ENCODE assay signal across 1 cellular context in the genomic region with DNA sequence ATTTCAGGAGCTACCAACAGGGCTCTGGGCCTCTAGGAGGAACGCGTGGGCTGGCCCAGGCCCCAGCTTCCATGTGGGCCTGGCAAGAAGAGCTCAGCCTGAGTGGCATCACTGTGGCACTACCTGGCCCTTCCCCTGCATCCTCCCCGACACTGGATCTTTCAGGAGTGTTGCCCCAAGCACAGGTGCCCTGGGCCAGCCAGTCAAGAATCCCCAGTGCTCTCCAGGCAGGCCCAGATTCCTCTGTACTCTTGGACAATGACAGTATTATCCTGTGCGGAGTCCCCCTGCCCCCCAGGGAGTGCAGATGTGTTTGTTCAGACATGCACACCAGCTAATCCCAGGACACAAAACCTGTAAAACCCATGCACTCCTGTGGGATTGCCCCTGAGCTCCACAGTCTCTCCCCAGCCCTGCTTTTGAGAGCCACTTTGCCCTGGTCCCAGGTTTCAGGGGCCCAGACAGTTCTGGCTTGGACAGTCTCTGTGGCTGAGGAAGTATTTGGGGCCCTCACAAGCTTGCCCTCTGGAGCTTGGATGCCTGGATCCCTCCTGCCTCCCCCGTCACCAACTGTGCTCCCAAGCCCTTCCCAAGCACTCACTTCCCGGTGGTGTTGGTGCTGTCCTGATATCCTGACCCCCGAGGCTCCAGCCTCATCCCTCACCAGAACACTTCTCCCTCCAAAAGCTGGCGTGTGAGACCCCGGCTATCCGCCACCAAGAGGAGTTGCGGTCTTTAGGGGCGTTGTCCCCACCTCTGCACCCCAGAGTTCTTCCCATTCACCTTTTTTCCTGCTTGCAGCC.
TF ChIP-seq lines count a peak whose summit lies in the region.

No MANE protein-coding gene starts in this region.

TF ChIP-seq in HepG2, 621 proteins besides CTCF, POLR2A, EP300 and RAD21 (continued from another document and continues in another):
- TF ChIP-seq, protein P1, sequence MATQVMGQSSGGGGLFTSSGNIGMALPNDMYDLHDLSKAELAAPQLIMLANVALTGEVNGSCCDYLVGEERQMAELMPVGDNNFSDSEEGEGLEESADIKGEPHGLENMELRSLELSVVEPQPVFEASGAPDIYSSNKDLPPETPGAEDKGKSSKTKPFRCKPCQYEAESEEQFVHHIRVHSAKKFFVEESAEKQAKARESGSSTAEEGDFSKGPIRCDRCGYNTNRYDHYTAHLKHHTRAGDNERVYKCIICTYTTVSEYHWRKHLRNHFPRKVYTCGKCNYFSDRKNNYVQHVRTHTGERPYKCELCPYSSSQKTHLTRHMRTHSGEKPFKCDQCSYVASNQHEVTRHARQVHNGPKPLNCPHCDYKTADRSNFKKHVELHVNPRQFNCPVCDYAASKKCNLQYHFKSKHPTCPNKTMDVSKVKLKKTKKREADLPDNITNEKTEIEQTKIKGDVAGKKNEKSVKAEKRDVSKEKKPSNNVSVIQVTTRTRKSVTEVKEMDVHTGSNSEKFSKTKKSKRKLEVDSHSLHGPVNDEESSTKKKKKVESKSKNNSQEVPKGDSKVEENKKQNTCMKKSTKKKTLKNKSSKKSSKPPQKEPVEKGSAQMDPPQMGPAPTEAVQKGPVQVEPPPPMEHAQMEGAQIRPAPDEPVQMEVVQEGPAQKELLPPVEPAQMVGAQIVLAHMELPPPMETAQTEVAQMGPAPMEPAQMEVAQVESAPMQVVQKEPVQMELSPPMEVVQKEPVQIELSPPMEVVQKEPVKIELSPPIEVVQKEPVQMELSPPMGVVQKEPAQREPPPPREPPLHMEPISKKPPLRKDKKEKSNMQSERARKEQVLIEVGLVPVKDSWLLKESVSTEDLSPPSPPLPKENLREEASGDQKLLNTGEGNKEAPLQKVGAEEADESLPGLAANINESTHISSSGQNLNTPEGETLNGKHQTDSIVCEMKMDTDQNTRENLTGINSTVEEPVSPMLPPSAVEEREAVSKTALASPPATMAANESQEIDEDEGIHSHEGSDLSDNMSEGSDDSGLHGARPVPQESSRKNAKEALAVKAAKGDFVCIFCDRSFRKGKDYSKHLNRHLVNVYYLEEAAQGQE (IDR thresholded peaks at IDR 0.05; ENCODE audit: borderline replicate concordance in 1 of 2, low read depth in 1 of 2, low read length in 2 of 2), result no peak
- TF ChIP-seq XRCC5 (optimal IDR thresholded peaks at IDR 0.05; ENCODE audit: low read length) (peak; percentile 17), CENPT (CRISPR knock-in tag; IDR thresholded peaks at IDR 0.05; ENCODE audit: low read depth) (no peak), ZNF382 (CRISPR knock-in tag; IDR thresholded peaks at IDR 0.05; ENCODE audit: borderline replicate concordance) (no peak), LCORL (IDR thresholded peaks at IDR 0.05) (no peak), LCORL (CRISPR knock-in tag; IDR thresholded peaks at IDR 0.05) (no peak), CENPX (CRISPR knock-in tag; IDR thresholded peaks at IDR 0.05) (no peak), KLF16 (CRISPR knock-in tag; IDR thresholded peaks at IDR 0.05) (no peak), PHF8 (CRISPR knock-in tag; IDR thresholded peaks at IDR 0.05) (no peak), HNRNPL (IDR thresholded peaks at IDR 0.05; ENCODE audit: low read depth, low read length) (0 out of 2 replicates have a peak, but pooled peaks have one; percentile 34), POLR2AphosphoS5 (IDR thresholded peaks at IDR 0.05; ENCODE audit: low read depth, low read length) (no peak)
- TF ChIP-seq, protein P2, sequence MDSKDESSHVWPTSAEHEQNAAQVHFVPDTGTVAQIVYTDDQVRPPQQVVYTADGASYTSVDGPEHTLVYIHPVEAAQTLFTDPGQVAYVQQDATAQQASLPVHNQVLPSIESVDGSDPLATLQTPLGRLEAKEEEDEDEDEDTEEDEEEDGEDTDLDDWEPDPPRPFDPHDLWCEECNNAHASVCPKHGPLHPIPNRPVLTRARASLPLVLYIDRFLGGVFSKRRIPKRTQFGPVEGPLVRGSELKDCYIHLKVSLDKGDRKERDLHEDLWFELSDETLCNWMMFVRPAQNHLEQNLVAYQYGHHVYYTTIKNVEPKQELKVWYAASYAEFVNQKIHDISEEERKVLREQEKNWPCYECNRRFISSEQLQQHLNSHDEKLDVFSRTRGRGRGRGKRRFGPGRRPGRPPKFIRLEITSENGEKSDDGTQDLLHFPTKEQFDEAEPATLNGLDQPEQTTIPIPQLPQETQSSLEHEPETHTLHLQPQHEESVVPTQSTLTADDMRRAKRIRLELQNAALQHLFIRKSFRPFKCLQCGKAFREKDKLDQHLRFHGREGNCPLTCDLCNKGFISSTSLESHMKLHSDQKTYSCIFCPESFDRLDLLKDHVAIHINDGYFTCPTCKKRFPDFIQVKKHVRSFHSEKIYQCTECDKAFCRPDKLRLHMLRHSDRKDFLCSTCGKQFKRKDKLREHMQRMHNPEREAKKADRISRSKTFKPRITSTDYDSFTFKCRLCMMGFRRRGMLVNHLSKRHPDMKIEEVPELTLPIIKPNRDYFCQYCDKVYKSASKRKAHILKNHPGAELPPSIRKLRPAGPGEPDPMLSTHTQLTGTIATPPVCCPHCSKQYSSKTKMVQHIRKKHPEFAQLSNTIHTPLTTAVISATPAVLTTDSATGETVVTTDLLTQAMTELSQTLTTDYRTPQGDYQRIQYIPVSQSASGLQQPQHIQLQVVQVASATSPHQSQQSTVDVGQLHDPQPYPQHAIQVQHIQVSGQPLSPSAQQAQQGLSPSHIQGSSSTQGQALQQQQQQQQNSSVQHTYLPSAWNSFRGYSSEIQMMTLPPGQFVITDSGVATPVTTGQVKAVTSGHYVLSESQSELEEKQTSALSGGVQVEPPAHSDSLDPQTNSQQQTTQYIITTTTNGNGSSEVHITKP (CRISPR knock-in tag; IDR thresholded peaks at IDR 0.05; ENCODE audit: low read depth), result no peak
- TF ChIP-seq, protein P3, sequence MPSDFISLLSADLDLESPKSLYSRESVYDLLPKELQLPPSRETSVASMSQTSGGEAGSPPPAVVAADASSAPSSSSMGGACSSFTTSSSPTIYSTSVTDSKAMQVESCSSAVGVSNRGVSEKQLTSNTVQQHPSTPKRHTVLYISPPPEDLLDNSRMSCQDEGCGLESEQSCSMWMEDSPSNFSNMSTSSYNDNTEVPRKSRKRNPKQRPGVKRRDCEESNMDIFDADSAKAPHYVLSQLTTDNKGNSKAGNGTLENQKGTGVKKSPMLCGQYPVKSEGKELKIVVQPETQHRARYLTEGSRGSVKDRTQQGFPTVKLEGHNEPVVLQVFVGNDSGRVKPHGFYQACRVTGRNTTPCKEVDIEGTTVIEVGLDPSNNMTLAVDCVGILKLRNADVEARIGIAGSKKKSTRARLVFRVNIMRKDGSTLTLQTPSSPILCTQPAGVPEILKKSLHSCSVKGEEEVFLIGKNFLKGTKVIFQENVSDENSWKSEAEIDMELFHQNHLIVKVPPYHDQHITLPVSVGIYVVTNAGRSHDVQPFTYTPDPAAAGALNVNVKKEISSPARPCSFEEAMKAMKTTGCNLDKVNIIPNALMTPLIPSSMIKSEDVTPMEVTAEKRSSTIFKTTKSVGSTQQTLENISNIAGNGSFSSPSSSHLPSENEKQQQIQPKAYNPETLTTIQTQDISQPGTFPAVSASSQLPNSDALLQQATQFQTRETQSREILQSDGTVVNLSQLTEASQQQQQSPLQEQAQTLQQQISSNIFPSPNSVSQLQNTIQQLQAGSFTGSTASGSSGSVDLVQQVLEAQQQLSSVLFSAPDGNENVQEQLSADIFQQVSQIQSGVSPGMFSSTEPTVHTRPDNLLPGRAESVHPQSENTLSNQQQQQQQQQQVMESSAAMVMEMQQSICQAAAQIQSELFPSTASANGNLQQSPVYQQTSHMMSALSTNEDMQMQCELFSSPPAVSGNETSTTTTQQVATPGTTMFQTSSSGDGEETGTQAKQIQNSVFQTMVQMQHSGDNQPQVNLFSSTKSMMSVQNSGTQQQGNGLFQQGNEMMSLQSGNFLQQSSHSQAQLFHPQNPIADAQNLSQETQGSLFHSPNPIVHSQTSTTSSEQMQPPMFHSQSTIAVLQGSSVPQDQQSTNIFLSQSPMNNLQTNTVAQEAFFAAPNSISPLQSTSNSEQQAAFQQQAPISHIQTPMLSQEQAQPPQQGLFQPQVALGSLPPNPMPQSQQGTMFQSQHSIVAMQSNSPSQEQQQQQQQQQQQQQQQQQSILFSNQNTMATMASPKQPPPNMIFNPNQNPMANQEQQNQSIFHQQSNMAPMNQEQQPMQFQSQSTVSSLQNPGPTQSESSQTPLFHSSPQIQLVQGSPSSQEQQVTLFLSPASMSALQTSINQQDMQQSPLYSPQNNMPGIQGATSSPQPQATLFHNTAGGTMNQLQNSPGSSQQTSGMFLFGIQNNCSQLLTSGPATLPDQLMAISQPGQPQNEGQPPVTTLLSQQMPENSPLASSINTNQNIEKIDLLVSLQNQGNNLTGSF (CRISPR knock-in tag; IDR thresholded peaks at IDR 0.05), result no peak
- TF ChIP-seq, protein P4, sequence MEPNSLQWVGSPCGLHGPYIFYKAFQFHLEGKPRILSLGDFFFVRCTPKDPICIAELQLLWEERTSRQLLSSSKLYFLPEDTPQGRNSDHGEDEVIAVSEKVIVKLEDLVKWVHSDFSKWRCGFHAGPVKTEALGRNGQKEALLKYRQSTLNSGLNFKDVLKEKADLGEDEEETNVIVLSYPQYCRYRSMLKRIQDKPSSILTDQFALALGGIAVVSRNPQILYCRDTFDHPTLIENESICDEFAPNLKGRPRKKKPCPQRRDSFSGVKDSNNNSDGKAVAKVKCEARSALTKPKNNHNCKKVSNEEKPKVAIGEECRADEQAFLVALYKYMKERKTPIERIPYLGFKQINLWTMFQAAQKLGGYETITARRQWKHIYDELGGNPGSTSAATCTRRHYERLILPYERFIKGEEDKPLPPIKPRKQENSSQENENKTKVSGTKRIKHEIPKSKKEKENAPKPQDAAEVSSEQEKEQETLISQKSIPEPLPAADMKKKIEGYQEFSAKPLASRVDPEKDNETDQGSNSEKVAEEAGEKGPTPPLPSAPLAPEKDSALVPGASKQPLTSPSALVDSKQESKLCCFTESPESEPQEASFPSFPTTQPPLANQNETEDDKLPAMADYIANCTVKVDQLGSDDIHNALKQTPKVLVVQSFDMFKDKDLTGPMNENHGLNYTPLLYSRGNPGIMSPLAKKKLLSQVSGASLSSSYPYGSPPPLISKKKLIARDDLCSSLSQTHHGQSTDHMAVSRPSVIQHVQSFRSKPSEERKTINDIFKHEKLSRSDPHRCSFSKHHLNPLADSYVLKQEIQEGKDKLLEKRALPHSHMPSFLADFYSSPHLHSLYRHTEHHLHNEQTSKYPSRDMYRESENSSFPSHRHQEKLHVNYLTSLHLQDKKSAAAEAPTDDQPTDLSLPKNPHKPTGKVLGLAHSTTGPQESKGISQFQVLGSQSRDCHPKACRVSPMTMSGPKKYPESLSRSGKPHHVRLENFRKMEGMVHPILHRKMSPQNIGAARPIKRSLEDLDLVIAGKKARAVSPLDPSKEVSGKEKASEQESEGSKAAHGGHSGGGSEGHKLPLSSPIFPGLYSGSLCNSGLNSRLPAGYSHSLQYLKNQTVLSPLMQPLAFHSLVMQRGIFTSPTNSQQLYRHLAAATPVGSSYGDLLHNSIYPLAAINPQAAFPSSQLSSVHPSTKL (CRISPR knock-in tag; IDR thresholded peaks at IDR 0.05), result no peak
- TF ChIP-seq, protein P5, sequence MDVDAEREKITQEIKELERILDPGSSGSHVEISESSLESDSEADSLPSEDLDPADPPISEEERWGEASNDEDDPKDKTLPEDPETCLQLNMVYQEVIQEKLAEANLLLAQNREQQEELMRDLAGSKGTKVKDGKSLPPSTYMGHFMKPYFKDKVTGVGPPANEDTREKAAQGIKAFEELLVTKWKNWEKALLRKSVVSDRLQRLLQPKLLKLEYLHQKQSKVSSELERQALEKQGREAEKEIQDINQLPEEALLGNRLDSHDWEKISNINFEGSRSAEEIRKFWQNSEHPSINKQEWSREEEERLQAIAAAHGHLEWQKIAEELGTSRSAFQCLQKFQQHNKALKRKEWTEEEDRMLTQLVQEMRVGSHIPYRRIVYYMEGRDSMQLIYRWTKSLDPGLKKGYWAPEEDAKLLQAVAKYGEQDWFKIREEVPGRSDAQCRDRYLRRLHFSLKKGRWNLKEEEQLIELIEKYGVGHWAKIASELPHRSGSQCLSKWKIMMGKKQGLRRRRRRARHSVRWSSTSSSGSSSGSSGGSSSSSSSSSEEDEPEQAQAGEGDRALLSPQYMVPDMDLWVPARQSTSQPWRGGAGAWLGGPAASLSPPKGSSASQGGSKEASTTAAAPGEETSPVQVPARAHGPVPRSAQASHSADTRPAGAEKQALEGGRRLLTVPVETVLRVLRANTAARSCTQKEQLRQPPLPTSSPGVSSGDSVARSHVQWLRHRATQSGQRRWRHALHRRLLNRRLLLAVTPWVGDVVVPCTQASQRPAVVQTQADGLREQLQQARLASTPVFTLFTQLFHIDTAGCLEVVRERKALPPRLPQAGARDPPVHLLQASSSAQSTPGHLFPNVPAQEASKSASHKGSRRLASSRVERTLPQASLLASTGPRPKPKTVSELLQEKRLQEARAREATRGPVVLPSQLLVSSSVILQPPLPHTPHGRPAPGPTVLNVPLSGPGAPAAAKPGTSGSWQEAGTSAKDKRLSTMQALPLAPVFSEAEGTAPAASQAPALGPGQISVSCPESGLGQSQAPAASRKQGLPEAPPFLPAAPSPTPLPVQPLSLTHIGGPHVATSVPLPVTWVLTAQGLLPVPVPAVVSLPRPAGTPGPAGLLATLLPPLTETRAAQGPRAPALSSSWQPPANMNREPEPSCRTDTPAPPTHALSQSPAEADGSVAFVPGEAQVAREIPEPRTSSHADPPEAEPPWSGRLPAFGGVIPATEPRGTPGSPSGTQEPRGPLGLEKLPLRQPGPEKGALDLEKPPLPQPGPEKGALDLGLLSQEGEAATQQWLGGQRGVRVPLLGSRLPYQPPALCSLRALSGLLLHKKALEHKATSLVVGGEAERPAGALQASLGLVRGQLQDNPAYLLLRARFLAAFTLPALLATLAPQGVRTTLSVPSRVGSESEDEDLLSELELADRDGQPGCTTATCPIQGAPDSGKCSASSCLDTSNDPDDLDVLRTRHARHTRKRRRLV (CRISPR knock-in tag; IDR thresholded peaks at IDR 0.05), result no peak
- TF ChIP-seq, protein P6, sequence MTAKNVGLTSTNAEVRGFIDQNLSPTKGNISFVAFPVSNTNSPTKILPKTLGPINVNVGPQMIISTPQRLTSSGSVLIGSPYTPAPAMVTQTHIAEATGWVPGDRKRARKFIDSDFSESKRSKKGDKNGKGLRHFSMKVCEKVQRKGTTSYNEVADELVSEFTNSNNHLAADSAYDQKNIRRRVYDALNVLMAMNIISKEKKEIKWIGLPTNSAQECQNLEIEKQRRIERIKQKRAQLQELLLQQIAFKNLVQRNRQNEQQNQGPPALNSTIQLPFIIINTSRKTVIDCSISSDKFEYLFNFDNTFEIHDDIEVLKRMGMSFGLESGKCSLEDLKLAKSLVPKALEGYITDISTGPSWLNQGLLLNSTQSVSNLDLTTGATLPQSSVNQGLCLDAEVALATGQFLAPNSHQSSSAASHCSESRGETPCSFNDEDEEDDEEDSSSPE (CRISPR knock-in tag; IDR thresholded peaks at IDR 0.05), result no peak
- TF ChIP-seq, protein P7, sequence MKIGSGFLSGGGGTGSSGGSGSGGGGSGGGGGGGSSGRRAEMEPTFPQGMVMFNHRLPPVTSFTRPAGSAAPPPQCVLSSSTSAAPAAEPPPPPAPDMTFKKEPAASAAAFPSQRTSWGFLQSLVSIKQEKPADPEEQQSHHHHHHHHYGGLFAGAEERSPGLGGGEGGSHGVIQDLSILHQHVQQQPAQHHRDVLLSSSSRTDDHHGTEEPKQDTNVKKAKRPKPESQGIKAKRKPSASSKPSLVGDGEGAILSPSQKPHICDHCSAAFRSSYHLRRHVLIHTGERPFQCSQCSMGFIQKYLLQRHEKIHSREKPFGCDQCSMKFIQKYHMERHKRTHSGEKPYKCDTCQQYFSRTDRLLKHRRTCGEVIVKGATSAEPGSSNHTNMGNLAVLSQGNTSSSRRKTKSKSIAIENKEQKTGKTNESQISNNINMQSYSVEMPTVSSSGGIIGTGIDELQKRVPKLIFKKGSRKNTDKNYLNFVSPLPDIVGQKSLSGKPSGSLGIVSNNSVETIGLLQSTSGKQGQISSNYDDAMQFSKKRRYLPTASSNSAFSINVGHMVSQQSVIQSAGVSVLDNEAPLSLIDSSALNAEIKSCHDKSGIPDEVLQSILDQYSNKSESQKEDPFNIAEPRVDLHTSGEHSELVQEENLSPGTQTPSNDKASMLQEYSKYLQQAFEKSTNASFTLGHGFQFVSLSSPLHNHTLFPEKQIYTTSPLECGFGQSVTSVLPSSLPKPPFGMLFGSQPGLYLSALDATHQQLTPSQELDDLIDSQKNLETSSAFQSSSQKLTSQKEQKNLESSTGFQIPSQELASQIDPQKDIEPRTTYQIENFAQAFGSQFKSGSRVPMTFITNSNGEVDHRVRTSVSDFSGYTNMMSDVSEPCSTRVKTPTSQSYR (CRISPR knock-in tag; IDR thresholded peaks at IDR 0.05; ENCODE audit: borderline replicate concordance), result peak; percentile 80; the same call in 1 of the 2 replicates
